In the genomic region with DNA sequence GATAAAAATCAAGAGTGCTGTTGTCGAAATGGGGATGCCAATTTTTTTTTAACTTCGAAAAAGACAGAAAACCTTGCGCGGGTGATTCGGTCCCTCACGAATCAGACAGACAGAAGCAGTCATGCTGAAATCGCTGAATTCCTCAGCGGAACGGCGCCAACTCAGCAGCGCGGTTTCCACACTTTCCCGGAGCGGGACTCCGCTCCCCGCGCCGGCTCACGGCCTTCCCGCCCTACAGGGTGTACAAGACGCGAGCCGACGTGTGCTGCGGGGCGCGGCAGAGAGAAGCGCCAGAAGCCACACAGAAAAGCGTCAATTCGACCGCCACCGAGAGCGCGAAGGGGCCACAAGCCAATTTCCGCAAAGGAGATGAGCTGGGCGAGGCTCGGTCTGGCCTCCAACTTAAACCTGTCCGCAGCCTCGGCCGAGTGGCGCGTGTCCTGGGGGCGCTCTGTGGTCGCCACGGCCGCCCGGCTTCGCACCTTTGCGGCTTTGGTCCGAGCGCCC, we compare ENCODE assay signal across 9 cellular contexts. TPM values are rescaled to one million over a fixed set of nuclear protein-coding genes. Genes with fewer than 3 reads are reported as not detected.
DNase-seq lines count a peak whose midpoint lies in the region; ATAC-seq and TF ChIP-seq lines count a peak whose summit lies in the region.
"Had no signal": no experiment of that assay in that cellular context is flagged by ENCODE, and none has a peak within 500 bp of the region (broad histone marks: within the 10 kb centered on the region; RNA-seq: fewer than 3 reads in every experiment).

No MANE protein-coding gene starts in this region.

- H3K27me3 Mint-ChIP-seq in GM23338 (ENCODE audit: insufficient read depth, low read depth, poor library complexity): peaks cover 19% of the 10 kb centered on the region

- WGBS in psoas muscle, 3 donors: 3 to 40% (median 4%) methylated on average over 34 to 51 of the region's 51 CpGs

- peaks cover 3% of the 10 kb centered on the region; the same call in 1 of the 3 replicates for H3K36me3 Mint-ChIP-seq in GM23338 (ENCODE audit: low read depth)

- no TSS peak for BruUV-seq in PC-3 (replicated peaks; lab: Mats Ljungman, UMichigan)

- H3K4me1 ChIP-seq in GM23338 (ENCODE audit: insufficient read depth): no peaks in the 10 kb centered on the region; the same call in 1 of the 2 replicates
- H3K4me1 ChIP-seq in PC-3 (ENCODE audit: insufficient read depth, low read length): no peaks in the 10 kb centered on the region
- no peaks in the 10 kb centered on the region for H3K4me1 ChIP-seq in psoas muscle

- H2AFZ ChIP-seq in GM23338: no peak overlapping the region
- no peak overlapping the region for H2AFZ ChIP-seq in PC-3 (ENCODE audit: low read length)

- peaks cover 6% of the 10 kb centered on the region; the same call in 2 of the 3 replicates for H3K9me3 Mint-ChIP-seq in GM23338

- H3K79me2 ChIP-seq in GM23338 (replicated peaks; ENCODE audit: insufficient read depth) (no peaks in the 10 kb centered on the region), PC-3 (ENCODE audit: low read length) (no peaks in the 10 kb centered on the region)

- H3K9ac ChIP-seq in PC-3 (ENCODE audit: low read length): no peak overlapping the region

- POLR2A ChIA-PET in PC-3 (lab: Charles Lee; ENCODE audit: unreplicated experiment): no interaction called here

- H3K9me3 ChIP-seq in PC-3 (ENCODE audit: low read length) (no peaks in the 10 kb centered on the region), psoas muscle (no peaks in the 10 kb centered on the region)

- peak; percentile 40 for ATAC-seq in GM23338
- no peak for ATAC-seq in PC-3
- ATAC-seq in psoas muscle: no peak
- ATAC-seq: K562 had no signal

- no peaks in the 10 kb centered on the region for H4K20me1 ChIP-seq in GM23338 (replicated peaks; ENCODE audit: insufficient read depth)
- no peaks in the 10 kb centered on the region for H4K20me1 ChIP-seq in PC-3 (ENCODE audit: low read length)

- intact Hi-C loops in PC-3 (cut with micrococcal nuclease): no loop called here
- intact Hi-C loops in psoas muscle (cut with DNase I): no loop called here

- no peaks in the 10 kb centered on the region for H3K36me3 ChIP-seq in GM06990 (ENCODE audit: control insufficient read depth, insufficient read depth, low read length)
- no peaks in the 10 kb centered on the region for H3K36me3 ChIP-seq in GM23338 (ENCODE audit: insufficient read depth)
- H3K36me3 ChIP-seq in PC-3 (ENCODE audit: low read depth, low read length): no peaks in the 10 kb centered on the region
- H3K36me3 ChIP-seq in psoas muscle (ENCODE audit: insufficient read depth in 1 of 2, low read depth in 1 of 2): no peaks in the 10 kb centered on the region

- H3K27me3 ChIP-seq in GM06990 (replicated peaks; ENCODE audit: control insufficient read depth, insufficient read depth, low read length): no peaks in the 10 kb centered on the region
- peaks cover 40% of the 10 kb centered on the region for H3K27me3 ChIP-seq in GM23338 (ENCODE audit: insufficient read depth)
- peaks cover 24% of the 10 kb centered on the region for H3K27me3 ChIP-seq in PC-3 (ENCODE audit: low read length)
- H3K27me3 ChIP-seq in psoas muscle (ENCODE audit: insufficient read depth in 3 of 3, low read length in 2 of 3): peaks cover 0 to 49% (median 0%) of the 10 kb centered on the region in 3 donors

- peaks cover 2% of the 10 kb centered on the region; the same call in 1 of the 3 replicates for H3K4me1 Mint-ChIP-seq in GM23338

- peak overlapping the region; percentile 82 for H3K4me3 Mint-ChIP-seq in GM23338

- no peaks in the 10 kb centered on the region for H3F3A ChIP-seq in GM23338 (replicated peaks; ENCODE audit: low read depth)
- no peaks in the 10 kb centered on the region for H3F3A ChIP-seq in PC-3 (ENCODE audit: low read length, unreplicated experiment)

- H3K4me3 ChIP-seq in GM06990 (replicated peaks; ENCODE audit: low read depth, low read length) (peak overlapping the region; percentile 63), GM23338 (peak overlapping the region; percentile 58), PC-3 (ENCODE audit: low read length) (no peak overlapping the region), epithelial cell of proximal tubule (ENCODE audit: low read depth, low read length) (peak overlapping the region; percentile 48), psoas muscle (peak overlapping the region; percentile 63)
- H3K4me3 ChIP-seq: K562 had no signal

- TF ChIP-seq CTCF in GM06990 (IDR thresholded peaks at IDR 0.05; ENCODE audit: insufficient read depth, low read length, poor library complexity, severe bottlenecking): no peak
- TF ChIP-seq CTCF in GM23338 (conservative IDR thresholded peaks at IDR 0.05; ENCODE audit: low read depth in 2 of 2): no peak
- TF ChIP-seq CTCF in PC-3 (conservative IDR thresholded peaks at IDR 0.05; ENCODE audit: low read depth, low read length): no peak
- TF ChIP-seq CTCF in epithelial cell of proximal tubule (conservative IDR thresholded peaks at IDR 0.05; ENCODE audit: low read depth, low read length): no peak
- TF ChIP-seq CTCF in psoas muscle (IDR thresholded peaks at IDR 0.05): no peak

- no peak overlapping the region for H3K27ac Mint-ChIP-seq in GM23338

- peak; percentile 84 for DNase-seq in GM06990 (ENCODE audit: extremely low read depth, insufficient read length)
- peak; percentile 37 for DNase-seq in GM23338 (ENCODE audit: low spot score)
- DNase-seq in PC-3: no peak
- DNase-seq in epithelial cell of proximal tubule (ENCODE audit: low read depth): no peak
- peak in 1 of 2 donors; percentile 29 for DNase-seq in psoas muscle
- no peak for DNase-seq in SIG-M5 (lab: John Stamatoyannopoulos, UW)
- no peak for DNase-seq in H4 (ENCODE audit: low spot score)
- no peak for DNase-seq in A172 (ENCODE audit: low spot score)

- CTCF ChIA-PET in PC-3 (lab: Charles Lee): no interaction called here

- H3K9me2 ChIP-seq in GM23338 (ENCODE audit: insufficient read depth): no peaks in the 10 kb centered on the region
- H3K9me2 ChIP-seq in PC-3 (replicated peaks; ENCODE audit: low read length): no peaks in the 10 kb centered on the region

- H3K27ac ChIP-seq in GM23338 (ENCODE audit: low read depth) (no peak overlapping the region), PC-3 (ENCODE audit: low read length) (no peak overlapping the region), psoas muscle (no peak overlapping the region)

- H3K4me2 ChIP-seq in GM23338 (peak overlapping the region; percentile 76), PC-3 (ENCODE audit: low read length) (peak overlapping the region; percentile 78; the same call in 1 of the 2 replicates)

TF ChIP-seq in GM23338, 12 proteins besides CTCF, POLR2A, EP300 and RAD21 (continues in another document):
- TF ChIP-seq NANOG (IDR thresholded peaks at IDR 0.05; ENCODE audit: borderline replicate concordance) (no peak), ZNF331 (CRISPR knock-in tag; IDR thresholded peaks at IDR 0.05; ENCODE audit: low read depth) (no peak), JUNB (IDR thresholded peaks at IDR 0.05; ENCODE audit: unreplicated experiment) (no peak), EZH2phosphoT487 (IDR thresholded peaks at IDR 0.05; ENCODE audit: unreplicated experiment) (no peak), ZNF114 (CRISPR knock-in tag; IDR thresholded peaks at IDR 0.05) (no peak)
- TF ChIP-seq, protein P1, sequence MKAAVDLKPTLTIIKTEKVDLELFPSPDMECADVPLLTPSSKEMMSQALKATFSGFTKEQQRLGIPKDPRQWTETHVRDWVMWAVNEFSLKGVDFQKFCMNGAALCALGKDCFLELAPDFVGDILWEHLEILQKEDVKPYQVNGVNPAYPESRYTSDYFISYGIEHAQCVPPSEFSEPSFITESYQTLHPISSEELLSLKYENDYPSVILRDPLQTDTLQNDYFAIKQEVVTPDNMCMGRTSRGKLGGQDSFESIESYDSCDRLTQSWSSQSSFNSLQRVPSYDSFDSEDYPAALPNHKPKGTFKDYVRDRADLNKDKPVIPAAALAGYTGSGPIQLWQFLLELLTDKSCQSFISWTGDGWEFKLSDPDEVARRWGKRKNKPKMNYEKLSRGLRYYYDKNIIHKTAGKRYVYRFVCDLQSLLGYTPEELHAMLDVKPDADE (IDR thresholded peaks at IDR 0.05): no peak
- TF ChIP-seq, protein P2, sequence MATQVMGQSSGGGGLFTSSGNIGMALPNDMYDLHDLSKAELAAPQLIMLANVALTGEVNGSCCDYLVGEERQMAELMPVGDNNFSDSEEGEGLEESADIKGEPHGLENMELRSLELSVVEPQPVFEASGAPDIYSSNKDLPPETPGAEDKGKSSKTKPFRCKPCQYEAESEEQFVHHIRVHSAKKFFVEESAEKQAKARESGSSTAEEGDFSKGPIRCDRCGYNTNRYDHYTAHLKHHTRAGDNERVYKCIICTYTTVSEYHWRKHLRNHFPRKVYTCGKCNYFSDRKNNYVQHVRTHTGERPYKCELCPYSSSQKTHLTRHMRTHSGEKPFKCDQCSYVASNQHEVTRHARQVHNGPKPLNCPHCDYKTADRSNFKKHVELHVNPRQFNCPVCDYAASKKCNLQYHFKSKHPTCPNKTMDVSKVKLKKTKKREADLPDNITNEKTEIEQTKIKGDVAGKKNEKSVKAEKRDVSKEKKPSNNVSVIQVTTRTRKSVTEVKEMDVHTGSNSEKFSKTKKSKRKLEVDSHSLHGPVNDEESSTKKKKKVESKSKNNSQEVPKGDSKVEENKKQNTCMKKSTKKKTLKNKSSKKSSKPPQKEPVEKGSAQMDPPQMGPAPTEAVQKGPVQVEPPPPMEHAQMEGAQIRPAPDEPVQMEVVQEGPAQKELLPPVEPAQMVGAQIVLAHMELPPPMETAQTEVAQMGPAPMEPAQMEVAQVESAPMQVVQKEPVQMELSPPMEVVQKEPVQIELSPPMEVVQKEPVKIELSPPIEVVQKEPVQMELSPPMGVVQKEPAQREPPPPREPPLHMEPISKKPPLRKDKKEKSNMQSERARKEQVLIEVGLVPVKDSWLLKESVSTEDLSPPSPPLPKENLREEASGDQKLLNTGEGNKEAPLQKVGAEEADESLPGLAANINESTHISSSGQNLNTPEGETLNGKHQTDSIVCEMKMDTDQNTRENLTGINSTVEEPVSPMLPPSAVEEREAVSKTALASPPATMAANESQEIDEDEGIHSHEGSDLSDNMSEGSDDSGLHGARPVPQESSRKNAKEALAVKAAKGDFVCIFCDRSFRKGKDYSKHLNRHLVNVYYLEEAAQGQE (IDR thresholded peaks at IDR 0.05; ENCODE audit: unreplicated experiment): no peak

RNA-seq across cellular contexts. Expression of gene NEXMIF, which starts 1.3 kb away (rescaled TPM):
- 0.70 and 0.76 TPM in 2 replicates for total RNA-seq in GM23338 (2014; rRNA removed; shearing (Covaris generic))
- polyA plus RNA-seq in GM23338 (2016; fragmentation: Nextera tagmentation; extraction: Ambion mirVana) (0.09 and 0.16 TPM in 2 replicates), psoas muscle (under 1 TPM; 0.01 TPM)
- total RNA-seq in PC-3 (2014; rRNA removed) (not detected in 2 replicates), epithelial cell of proximal tubule (under 0.01 and 0.07 TPM in 2 replicates), psoas muscle (under 1 TPM in 3 of 4 donors, not detected in 1; 0.08 to 0.13 (median 0.08) TPM)
- total RNA-seq in H4 (2014; rRNA removed; shearing (Covaris generic)): not detected in 2 replicates
- not detected in 2 replicates for total RNA-seq in A172 (2014; rRNA removed; shearing (Covaris generic))
- total RNA-seq: K562 had no signal
- polyA plus RNA-seq: K562 had no signal

Comparison
In these comparisons a context has a peak if more than half of its experiments do, and no peak if none do; other contexts are left out.
1. DNase-seq: peak in GM06990 (single experiment) and GM23338 (single experiment); none in PC-3 (single experiment), epithelial cell of proximal tubule (single experiment), SIG-M5 (single experiment), H4 (single experiment) and A172 (single experiment).